ENCODE assay signal across 23 cellular contexts in the genomic region with DNA sequence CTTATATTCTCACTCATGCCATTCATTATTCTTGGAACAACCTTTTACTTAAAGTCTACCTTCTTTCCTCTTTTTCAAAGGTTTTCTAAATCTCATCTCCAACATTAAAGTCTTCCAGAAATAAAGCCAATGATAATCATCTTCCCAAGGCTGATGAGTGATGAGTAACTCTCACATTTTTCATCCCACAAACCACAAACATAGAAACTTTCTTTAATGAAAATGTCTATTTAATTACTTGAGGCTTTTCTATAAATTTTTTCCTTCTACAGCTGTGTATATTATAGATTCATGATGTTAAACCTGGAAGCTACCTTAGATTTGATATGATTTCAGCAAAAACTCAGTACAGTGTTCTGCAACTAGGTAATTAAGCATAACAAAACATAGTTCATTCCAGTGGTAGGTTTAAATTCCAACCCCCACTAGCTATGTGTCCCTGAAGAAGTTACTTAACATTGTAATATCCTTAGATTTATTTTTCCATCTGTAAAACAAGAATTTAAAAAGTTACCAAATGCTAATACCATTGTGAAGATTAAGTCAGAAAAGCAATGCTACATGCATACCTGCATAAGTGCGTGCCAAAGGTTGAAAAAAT.
DNase-seq lines count a peak whose midpoint lies in the region; ATAC-seq and TF ChIP-seq lines count a peak whose summit lies in the region.
"Had no signal": no experiment of that assay in that cellular context is flagged by ENCODE, and none has a peak within 500 bp of the region (broad histone marks: within the 10 kb centered on the region; RNA-seq: fewer than 3 reads in every experiment).

No MANE protein-coding gene starts in this region.

- H3K4me3 Mint-ChIP-seq in activated naive CD8-positive, alpha-beta T cell treated with anti-CD3 and anti-CD28 coated beads for 36 hours: no peak overlapping the region
- H3K4me3 Mint-ChIP-seq: CD4-positive, alpha-beta T cell; IgD-negative memory B cell had no signal

- ATAC-seq in SK-N-SH treated with all-trans-retinoic acid at 6 μM for 48 hours: no peak

- no peak overlapping the region; a peak in 1 of 4 replicates for H3K27ac ChIP-seq in SK-N-SH (ENCODE audit: low read depth in 2 of 2, low read length in 1 of 2)
- H3K27ac ChIP-seq in smooth muscle cell (ENCODE audit: low read depth): peak overlapping the region; percentile 20
- H3K27ac ChIP-seq: 22Rv1, HL-60 had no signal

- H3K4me2 ChIP-seq in SK-N-SH (no peak overlapping the region), smooth muscle cell (no peak overlapping the region)

- H3K36me3 ChIP-seq in SK-N-SH (replicated peaks in 1 of 2; ENCODE audit: control insufficient read depth in 1 of 2, insufficient read depth in 2 of 2, low read length in 1 of 2): no peaks in the 10 kb centered on the region
- H3K36me3 ChIP-seq in smooth muscle cell (ENCODE audit: low read depth): no peaks in the 10 kb centered on the region

- no peaks in the 10 kb centered on the region for H3K9me2 ChIP-seq in SK-N-SH

- no peaks in the 10 kb centered on the region for H3K27me3 Mint-ChIP-seq in activated naive CD8-positive, alpha-beta T cell treated with anti-CD3 and anti-CD28 coated beads for 36 hours
- H3K27me3 Mint-ChIP-seq: CD4-positive, alpha-beta T cell; IgD-negative memory B cell had no signal

- H3K27me3 ChIP-seq in SK-N-SH (ENCODE audit: insufficient read depth) (no peaks in the 10 kb centered on the region), smooth muscle cell (ENCODE audit: low read depth) (no peaks in the 10 kb centered on the region)

- H3F3A ChIP-seq in SK-N-SH (replicated peaks; ENCODE audit: insufficient read depth) (peaks cover 31% of the 10 kb centered on the region), smooth muscle cell (ENCODE audit: low read depth) (no peaks in the 10 kb centered on the region)

- H3K9me3 ChIP-seq in SK-N-SH: no peaks in the 10 kb centered on the region
- no peaks in the 10 kb centered on the region for H3K9me3 ChIP-seq in smooth muscle cell (replicated peaks; ENCODE audit: low read depth)

- H2AFZ ChIP-seq in SK-N-SH (ENCODE audit: low read depth): no peak overlapping the region
- H2AFZ ChIP-seq in smooth muscle cell (ENCODE audit: low read depth): no peak overlapping the region

- H3K4me1 Mint-ChIP-seq in activated naive CD8-positive, alpha-beta T cell treated with anti-CD3 and anti-CD28 coated beads for 36 hours: no peaks in the 10 kb centered on the region
- H3K4me1 Mint-ChIP-seq: IgD-negative memory B cell had no signal

- H3K9ac ChIP-seq in SK-N-SH: no peak overlapping the region
- no peak overlapping the region for H3K9ac ChIP-seq in smooth muscle cell (ENCODE audit: low read depth)

- no peaks in the 10 kb centered on the region for H3K9me3 Mint-ChIP-seq in activated naive CD8-positive, alpha-beta T cell treated with anti-CD3 and anti-CD28 coated beads for 36 hours
- H3K9me3 Mint-ChIP-seq: CD4-positive, alpha-beta T cell had no signal

- TF ChIP-seq CTCF in SK-N-SH (IDR thresholded peaks at IDR 0.05) (no peak), astrocyte of the spinal cord (IDR thresholded peaks at IDR 0.05; ENCODE audit: low read depth, low read length) (no peak), smooth muscle cell (IDR thresholded peaks at IDR 0.05; ENCODE audit: borderline replicate concordance, insufficient read depth, poor library complexity, severe bottlenecking) (no peak)

- H3K79me2 ChIP-seq in SK-N-SH (ENCODE audit: insufficient read depth): no peaks in the 10 kb centered on the region
- no peaks in the 10 kb centered on the region for H3K79me2 ChIP-seq in smooth muscle cell (ENCODE audit: low read depth)

- H4K20me1 ChIP-seq in SK-N-SH (ENCODE audit: insufficient read depth) (no peaks in the 10 kb centered on the region), smooth muscle cell (ENCODE audit: low read depth) (no peaks in the 10 kb centered on the region)

- CTCF ChIA-PET in SK-N-SH (lab: Yijun Ruan, JAX): interaction anchor here (0.8 kb wide), 1 partner anchor 12 kb away, joined by 3 read pairs; no protein-coding TSS in a partner anchor

- DNase-seq in SK-N-SH (no peak), HT1080 (ENCODE audit: low read depth) (peak; percentile 15), astrocyte of the spinal cord (ENCODE audit: low read depth, low spot score) (peak; percentile 46), smooth muscle cell (lab: John Stamatoyannopoulos, UW; ENCODE audit: unreplicated experiment) (no peak), amniotic stem cell (lab: John Stamatoyannopoulos, UW) (no peak), NCI-H1694 (lab: John Stamatoyannopoulos, UW) (no peak)
- no peak for DNase-seq in activated naive CD8-positive, alpha-beta T cell treated with anti-CD3 and anti-CD28 coated beads for 36 hours
- DNase-seq: CD4-positive, alpha-beta T cell; DMS53; H7; Karpas-422; MM.1S; NCI-H1092; NCI-H146; NCI-H510A; NCI-H748 treated with DMSO at 0.1 percent for 48 hours; OCI-M1; RPMI8226; SIG-M5 had no signal

- H3K4me3 ChIP-seq in SK-N-SH (ENCODE audit: low read depth in 2 of 2, low read length in 1 of 2) (no peak overlapping the region), astrocyte of the spinal cord (ENCODE audit: low read depth, low read length) (no peak overlapping the region), smooth muscle cell (no peak overlapping the region)

- H3K36me3 Mint-ChIP-seq in activated naive CD8-positive, alpha-beta T cell treated with anti-CD3 and anti-CD28 coated beads for 36 hours: no peaks in the 10 kb centered on the region
- H3K36me3 Mint-ChIP-seq: IgD-negative memory B cell had no signal

- POLR2A ChIA-PET in SK-N-SH (lab: Yijun Ruan, JAX): no interaction called here

- TF ChIP-seq EP300 in SK-N-SH (IDR thresholded peaks at IDR 0.05; ENCODE audit: borderline replicate concordance in 1 of 2, low read depth in 1 of 2, low read length in 1 of 2): no peak; a peak in 1 of 4 replicates

- 66% methylated on average over 1 of the region's 1 CpG for WGBS in SK-N-SH (ENCODE audit: low lambda C conversion rate)
- WGBS in smooth muscle cell (ENCODE audit: low lambda C conversion rate): 98% methylated on average over 1 of the region's 1 CpG

- H3K4me1 ChIP-seq in SK-N-SH (ENCODE audit: control insufficient read depth in 1 of 2, insufficient read depth in 2 of 2, low read depth in 1 of 2, low read length in 1 of 2) (peaks cover 0 to 48% of the 10 kb centered on the region in 2 experiments; a peak in 3 of 4 replicates), smooth muscle cell (ENCODE audit: low read depth) (peaks cover 13% of the 10 kb centered on the region)

- no peak overlapping the region for H3K27ac Mint-ChIP-seq in activated naive CD8-positive, alpha-beta T cell treated with anti-CD3 and anti-CD28 coated beads for 36 hours
- H3K27ac Mint-ChIP-seq: CD4-positive, alpha-beta T cell; IgD-negative memory B cell had no signal

- in situ Hi-C loops in astrocyte of the spinal cord (cut with HindIII; ENCODE audit: low sequenced_read_pairs): no loop called here

- TF ChIP-seq RAD21 in SK-N-SH (IDR thresholded peaks at IDR 0.05; ENCODE audit: low read length): no peak

TF ChIP-seq in SK-N-SH, 30 proteins besides CTCF, POLR2A, EP300 and RAD21:
- TF ChIP-seq, protein P1, sequence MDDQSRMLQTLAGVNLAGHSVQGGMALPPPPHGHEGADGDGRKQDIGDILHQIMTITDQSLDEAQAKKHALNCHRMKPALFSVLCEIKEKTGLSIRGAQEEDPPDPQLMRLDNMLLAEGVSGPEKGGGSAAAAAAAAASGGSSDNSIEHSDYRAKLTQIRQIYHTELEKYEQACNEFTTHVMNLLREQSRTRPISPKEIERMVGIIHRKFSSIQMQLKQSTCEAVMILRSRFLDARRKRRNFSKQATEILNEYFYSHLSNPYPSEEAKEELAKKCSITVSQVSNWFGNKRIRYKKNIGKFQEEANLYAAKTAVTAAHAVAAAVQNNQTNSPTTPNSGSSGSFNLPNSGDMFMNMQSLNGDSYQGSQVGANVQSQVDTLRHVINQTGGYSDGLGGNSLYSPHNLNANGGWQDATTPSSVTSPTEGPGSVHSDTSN (IDR thresholded peaks at IDR 0.05): peak; percentile 56
- no peak for TF ChIP-seq FOXJ3 (CRISPR knock-in tag; IDR thresholded peaks at IDR 0.05)
- TF ChIP-seq RFX5 (IDR thresholded peaks at IDR 0.05; ENCODE audit: low read length): no peak
- TF ChIP-seq TCF12 (IDR thresholded peaks at IDR 0.05): peak; percentile 59; the same call in 1 of the 2 replicates
- peak; percentile 12; the same call in 1 of the 2 replicates for TF ChIP-seq FOSL2 (IDR thresholded peaks at IDR 0.05; ENCODE audit: borderline replicate concordance, low read depth)
- peak; percentile 16; the same call in 1 of the 2 replicates for TF ChIP-seq TEAD4 (IDR thresholded peaks at IDR 0.05; ENCODE audit: borderline replicate concordance, insufficient read depth)

TF ChIP-seq in SK-N-SH treated with all-trans-retinoic acid at 6 μM for 48 hours, 23 proteins besides CTCF, POLR2A, EP300 and RAD21 (continues in another document):
- TF ChIP-seq ZFP3 (CRISPR knock-in tag; IDR thresholded peaks at IDR 0.05) (no peak), ESRRG (CRISPR knock-in tag; IDR thresholded peaks at IDR 0.05) (no peak), OSR1 (CRISPR knock-in tag; IDR thresholded peaks at IDR 0.05) (no peak), RARB (CRISPR knock-in tag; IDR thresholded peaks at IDR 0.05) (no peak), ZNF8 (CRISPR knock-in tag; IDR thresholded peaks at IDR 0.05) (no peak)
- TF ChIP-seq, protein P2, sequence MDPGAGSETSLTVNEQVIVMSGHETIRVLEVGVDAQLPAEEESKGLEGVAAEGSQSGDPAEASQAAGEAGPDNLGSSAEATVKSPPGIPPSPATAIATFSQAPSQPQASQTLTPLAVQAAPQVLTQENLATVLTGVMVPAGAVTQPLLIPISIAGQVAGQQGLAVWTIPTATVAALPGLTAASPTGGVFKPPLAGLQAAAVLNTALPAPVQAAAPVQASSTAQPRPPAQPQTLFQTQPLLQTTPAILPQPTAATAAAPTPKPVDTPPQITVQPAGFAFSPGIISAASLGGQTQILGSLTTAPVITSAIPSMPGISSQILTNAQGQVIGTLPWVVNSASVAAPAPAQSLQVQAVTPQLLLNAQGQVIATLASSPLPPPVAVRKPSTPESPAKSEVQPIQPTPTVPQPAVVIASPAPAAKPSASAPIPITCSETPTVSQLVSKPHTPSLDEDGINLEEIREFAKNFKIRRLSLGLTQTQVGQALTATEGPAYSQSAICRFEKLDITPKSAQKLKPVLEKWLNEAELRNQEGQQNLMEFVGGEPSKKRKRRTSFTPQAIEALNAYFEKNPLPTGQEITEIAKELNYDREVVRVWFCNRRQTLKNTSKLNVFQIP (CRISPR knock-in tag; IDR thresholded peaks at IDR 0.05; ENCODE audit: borderline replicate concordance, low read depth): no peak

Comparison
In these comparisons a context has a peak if more than half of its experiments do, and no peak if none do; other contexts are left out.
1. DNase-seq: peak in HT1080 (single experiment) and astrocyte of the spinal cord (single experiment); none in SK-N-SH (single experiment), smooth muscle cell (single experiment), amniotic stem cell (single experiment), NCI-H1694 (single experiment) and activated naive CD8-positive, alpha-beta T cell treated with anti-CD3 and anti-CD28 coated beads for 36 hours (single experiment).